18 cellular contexts compared by ENCODE assay signal in genomic region chr22:37184380-37184755, GRCh38. TPM values are rescaled to one million over a fixed set of nuclear protein-coding genes. Genes with fewer than 3 reads are reported as not detected.
DNase-seq lines count a peak whose midpoint lies in the region; ATAC-seq and TF ChIP-seq lines count a peak whose summit lies in the region.
"Had no signal": no experiment of that assay in that cellular context is flagged by ENCODE, and none has a peak within 500 bp of the region (broad histone marks: within the 10 kb centered on the region; RNA-seq: fewer than 3 reads in every experiment).

No MANE protein-coding gene starts in this region.

- peak overlapping the region in 7 of 10 donors; percentile 41 to 97 (median 60) for H3K27ac Mint-ChIP-seq in naive thymus-derived CD8-positive, alpha-beta T cell

- H3K4me1 ChIP-seq in left ventricle myocardium inferior (peaks cover 55% of the 10 kb centered on the region), heart right ventricle (peaks cover 18 to 59% (median 42%) of the 10 kb centered on the region in 9 donors), Peyer's patch (peaks cover 0 to 36% (median 8%) of the 10 kb centered on the region in 4 donors), aorta (ENCODE audit: control insufficient read depth in 1 of 2, insufficient read depth in 2 of 2, low read length in 2 of 2) (no peaks in the 10 kb centered on the region)

- H3K27ac ChIP-seq in left ventricle myocardium inferior (replicated peaks) (no peak overlapping the region), heart right ventricle (no peak overlapping the region), Peyer's patch (no peak overlapping the region), aorta (ENCODE audit: low read depth in 1 of 2, low read length in 2 of 2) (no peak overlapping the region)
- H3K27ac ChIP-seq: KMS-11, PC-9 had no signal

- DNase-seq in left ventricle myocardium inferior = peak; percentile 10
- DNase-seq in heart right ventricle = no peak
- peak in 2 of 3 donors; percentile 40 to 43 for DNase-seq in Peyer's patch
- DNase-seq in naive thymus-derived CD8-positive, alpha-beta T cell = peak in 1 of 10 donors; percentile 46
- DNase-seq in aorta = peak; percentile 36 to 63
- no peak for DNase-seq in cerebellum (ENCODE audit: low spot score)
- DNase-seq in stimulated activated CD4-positive, alpha-beta T cell treated with anti-CD3 and anti-CD28 coated beads, Interleukin-4, amount 100 ng/mL, for 1 hour = no peak
- DNase-seq: ACHN, DND-41, GF-D8, NCI-H1092 treated with DMSO at 0.1 percent for 48 hours, NCI-H187, NCI-H446, PC-9, SHP77 had no signal

- no peaks in the 10 kb centered on the region for H3K9me3 ChIP-seq in left ventricle myocardium inferior (replicated peaks)
- H3K9me3 ChIP-seq in heart right ventricle = no peaks in the 10 kb centered on the region
- no peaks in the 10 kb centered on the region for H3K9me3 ChIP-seq in Peyer's patch
- H3K9me3 ChIP-seq in aorta (ENCODE audit: control insufficient read depth, low read length) = no peaks in the 10 kb centered on the region

- TF ChIP-seq POLR2A in Peyer's patch (IDR thresholded peaks at IDR 0.05) = no peak

- TF ChIP-seq CTCF in left ventricle myocardium inferior (IDR thresholded peaks at IDR 0.05; ENCODE audit: borderline replicate concordance) (no peak), heart right ventricle (IDR thresholded peaks at IDR 0.05) (no peak), Peyer's patch (IDR thresholded peaks at IDR 0.05) (no peak)

- peaks cover 31 to 66% (median 56%) of the 10 kb centered on the region in 4 donors for H3K4me1 Mint-ChIP-seq in naive thymus-derived CD8-positive, alpha-beta T cell

- H3K27me3 ChIP-seq in left ventricle myocardium inferior (ENCODE audit: low read depth) (no peaks in the 10 kb centered on the region), heart right ventricle (no peaks in the 10 kb centered on the region), Peyer's patch (no peaks in the 10 kb centered on the region), aorta (ENCODE audit: control insufficient read depth in 1 of 2, insufficient read depth in 2 of 2, low read length in 1 of 2) (no peaks in the 10 kb centered on the region)

- intact Hi-C loops in left ventricle myocardium inferior (cut with micrococcal nuclease) (no loop called here), heart right ventricle (cut with DNase I) (no loop called here), aorta (cut with DNase I) (no loop called here)

- WGBS in heart right ventricle, 2 donors = 85 to 91% methylated on average over 12 of the region's 12 CpGs
- WGBS in aorta, 2 donors = 87 to 94% methylated on average over 12 of the region's 12 CpGs

- no peaks in the 10 kb centered on the region for H3K27me3 Mint-ChIP-seq in naive thymus-derived CD8-positive, alpha-beta T cell

- POLR2A ChIA-PET in naive thymus-derived CD8-positive, alpha-beta T cell (lab: Charles Lee) = interaction anchor here (0.8 to 3.1 kb wide), 7 partner anchors 9 to 101 kb away, joined by 3 to 24 read pairs (median 4); no protein-coding TSS in a partner anchor

- ATAC-seq in heart right ventricle (no peak), aorta (ENCODE audit: low FRiP score) (no peak)
- ATAC-seq in naive thymus-derived CD8-positive, alpha-beta T cell = no peak
- ATAC-seq: CD8-positive, alpha-beta T cell had no signal

- no peak overlapping the region for H3K4me3 ChIP-seq in left ventricle myocardium inferior
- no peak overlapping the region for H3K4me3 ChIP-seq in heart right ventricle
- H3K4me3 ChIP-seq in Peyer's patch = no peak overlapping the region
- H3K4me3 ChIP-seq in aorta (ENCODE audit: low read length in 2 of 2) = no peak overlapping the region
- H3K4me3 ChIP-seq: PC-9 had no signal

- no peaks in the 10 kb centered on the region for H3K36me3 Mint-ChIP-seq in naive thymus-derived CD8-positive, alpha-beta T cell

- no peaks in the 10 kb centered on the region for H3K9me3 Mint-ChIP-seq in naive thymus-derived CD8-positive, alpha-beta T cell
- H3K9me3 Mint-ChIP-seq: CD8-positive, alpha-beta T cell had no signal

- H3K36me3 ChIP-seq in left ventricle myocardium inferior (no peaks in the 10 kb centered on the region), heart right ventricle (peaks cover 0 to 11% (median 0%) of the 10 kb centered on the region in 9 donors), Peyer's patch (no peaks in the 10 kb centered on the region), aorta (ENCODE audit: control insufficient read depth in 1 of 2, insufficient read depth in 2 of 2, low read length in 1 of 2) (no peaks in the 10 kb centered on the region)

- H3K4me3 Mint-ChIP-seq in naive thymus-derived CD8-positive, alpha-beta T cell = peak overlapping the region in 2 of 10 donors; percentile 14 to 24

RNA-seq across cellular contexts. Expression of gene C1QTNF6, which starts 3.7 kb away (rescaled TPM):
- total RNA-seq in left ventricle myocardium inferior = 1.3 TPM
- total RNA-seq in heart right ventricle = 1 to 10 TPM in 8 of 10 donors, under 1 TPM in 2; 0.51 to 6.4 (median 1.4) TPM
- 1 to 10 TPM; 2.9 to 4.1 TPM for polyA plus RNA-seq in heart right ventricle
- total RNA-seq in Peyer's patch = 1 to 10 TPM; 3.9 to 9.4 (median 5.9) TPM
- total RNA-seq in naive thymus-derived CD8-positive, alpha-beta T cell = 10 to 100 TPM; 24.6 to 25.7 TPM
- polyA plus RNA-seq in naive thymus-derived CD8-positive, alpha-beta T cell = 1 to 10 TPM in 2 of 3 donors, under 1 TPM in 1; 0.68 to 4.0 (median 1.7) TPM
- total RNA-seq in aorta = 1 to 10 TPM; 2.4 to 7.0 TPM
- 10 to 100 TPM in 1 of 2 donors, 1 to 10 TPM in 1; 3.1 to 11.9 TPM for polyA plus RNA-seq in aorta
- 4.4 TPM for total RNA-seq in cerebellum

RNA-seq across cellular contexts. Expression of gene SSTR3, which starts 27.9 kb away (rescaled TPM):
- total RNA-seq in left ventricle myocardium inferior (not detected), heart right ventricle (not detected), Peyer's patch (not detected), aorta (not detected), cerebellum (0.27 TPM)
- polyA plus RNA-seq in heart right ventricle (not detected), aorta (not detected)
- 10 to 100 TPM; 13.5 to 13.7 TPM for total RNA-seq in naive thymus-derived CD8-positive, alpha-beta T cell
- polyA plus RNA-seq in naive thymus-derived CD8-positive, alpha-beta T cell = 1 to 10 TPM; 2.9 to 7.3 (median 4.2) TPM
- total RNA-seq: MCF 10A, PC-9 had no signal

RNA-seq across cellular contexts. Expression of gene IL2RB, which starts 34.7 kb away (rescaled TPM):
- total RNA-seq in left ventricle myocardium inferior = 0.99 TPM
- 10 to 100 TPM in 1 of 10 donors, 1 to 10 TPM in 3, under 1 TPM in 6; 0.19 to 10.3 (median 0.75) TPM for total RNA-seq in heart right ventricle
- under 1 TPM; 0.16 to 0.22 TPM for polyA plus RNA-seq in heart right ventricle
- total RNA-seq in Peyer's patch = 1 to 10 TPM; 1.5 to 7.0 (median 5.0) TPM
- 10 to 100 TPM; 31.1 to 34.2 TPM for total RNA-seq in naive thymus-derived CD8-positive, alpha-beta T cell
- polyA plus RNA-seq in naive thymus-derived CD8-positive, alpha-beta T cell = 100 to 1,000 TPM in 1 of 3 donors, 10 to 100 TPM in 2; 74.9 to 113 (median 81.1) TPM
- 1 to 10 TPM; 2.0 to 4.5 TPM for total RNA-seq in aorta
- 1 to 10 TPM in 1 of 2 donors, under 1 TPM in 1; 0.23 to 1.3 TPM for polyA plus RNA-seq in aorta
- 0.18 TPM for total RNA-seq in cerebellum
- total RNA-seq: MCF 10A had no signal

RNA-seq across cellular contexts. Expression of gene RAC2, which starts 59.7 kb away (rescaled TPM):
- total RNA-seq in left ventricle myocardium inferior (1.8 TPM), heart right ventricle (10 to 100 TPM in 1 of 10 donors, 1 to 10 TPM in 9; 1.1 to 37.1 (median 3.5) TPM), Peyer's patch (100 to 1,000 TPM in 1 of 4 donors, 10 to 100 TPM in 3; 10.0 to 124 (median 20.6) TPM), aorta (10 to 100 TPM; 16.8 to 19.8 TPM), cerebellum (0.64 TPM)
- polyA plus RNA-seq in heart right ventricle (1 to 10 TPM; 1.4 to 5.0 TPM), aorta (10 to 100 TPM in 1 of 2 donors, 1 to 10 TPM in 1; 3.6 to 14.5 TPM)
- total RNA-seq in naive thymus-derived CD8-positive, alpha-beta T cell = 100 to 1,000 TPM; 295 to 297 TPM
- polyA plus RNA-seq in naive thymus-derived CD8-positive, alpha-beta T cell = 1,000 to 10,000 TPM in 2 of 3 donors, 100 to 1,000 TPM in 1; 740 to 1,115 (median 1,110) TPM

Comparison
In these comparisons a context has a peak if more than half of its experiments do, and no peak if none do; other contexts are left out.
1. DNase-seq: peak in left ventricle myocardium inferior (single experiment), Peyer's patch (2 of 3) and aorta (2 of 2); none in heart right ventricle (0 of 2), cerebellum (single experiment) and stimulated activated CD4-positive, alpha-beta T cell treated with anti-CD3 and anti-CD28 coated beads, Interleukin-4, amount 100 ng/mL, for 1 hour (single experiment).
2. RNA of gene SSTR3, which starts 27.9 kb away (total RNA-seq): 13.5 to 13.7 TPM in naive thymus-derived CD8-positive, alpha-beta T cell; 0.27 TPM in cerebellum (single experiment), not detected in left ventricle myocardium inferior (single experiment), not detected in heart right ventricle, not detected in Peyer's patch and not detected in aorta; every median in the first group is over 10 times any median in the second.